Comparison of ENCODE assay signal across 8 cellular contexts in the genomic region with DNA sequence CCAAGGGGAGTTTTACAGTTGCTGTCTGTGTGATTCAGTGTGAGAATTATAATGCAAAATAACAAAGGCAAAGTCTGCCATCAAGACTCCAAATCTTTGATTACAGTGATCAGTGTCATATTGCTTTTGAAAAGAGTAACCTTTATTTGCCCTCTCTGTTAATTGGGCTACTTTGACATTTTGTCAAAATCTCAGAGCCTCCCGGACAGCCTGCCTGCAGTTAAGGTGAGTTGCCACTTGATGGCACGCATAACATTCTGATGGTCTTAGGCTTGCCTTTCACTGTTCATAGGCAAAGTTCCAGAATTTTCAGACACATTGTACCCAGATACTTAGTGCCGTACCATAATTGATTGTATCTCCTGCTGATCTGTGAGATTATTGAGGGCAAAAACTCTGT.
A peak's percentile ranks its signal among the peaks of the same experiment; 100 is the strongest.
DNase-seq lines count a peak whose midpoint lies in the region; ATAC-seq and TF ChIP-seq lines count a peak whose summit lies in the region.

No MANE protein-coding gene starts in this region.

- H3K27me3 Mint-ChIP-seq in progenitor cell of endocrine pancreas: no peaks in the 10 kb centered on the region

- no peaks in the 10 kb centered on the region for H3K9me3 Mint-ChIP-seq in progenitor cell of endocrine pancreas (ENCODE audit: low read depth)

- no peaks in the 10 kb centered on the region for H3K4me1 Mint-ChIP-seq in progenitor cell of endocrine pancreas (ENCODE audit: low read depth)

- H3K4me3 Mint-ChIP-seq in progenitor cell of endocrine pancreas (ENCODE audit: low read depth): no peak overlapping the region

- H3K27ac Mint-ChIP-seq in progenitor cell of endocrine pancreas: no peak overlapping the region

- no peak for ATAC-seq in HG02678 (IDR thresholded peaks at IDR 0.05; ENCODE audit: unreplicated experiment)

- H3K4me3 ChIP-seq in astrocyte of the spinal cord (ENCODE audit: low read depth, low read length): no peak overlapping the region

- in situ Hi-C loops in astrocyte of the spinal cord (cut with HindIII; ENCODE audit: low sequenced_read_pairs): no loop called here

- DNase-seq in SIG-M5 treated with dmso at 0.1 percent for 504 hours (lab: John Stamatoyannopoulos, UW; ENCODE audit: unreplicated experiment) (peak; percentile 33), SIG-M5 (lab: John Stamatoyannopoulos, UW) (no peak), Kasumi-1 (lab: John Stamatoyannopoulos, UW) (peak; percentile 51 to 54), astrocyte of the spinal cord (ENCODE audit: low read depth, low spot score) (peak; percentile 33), progenitor cell of endocrine pancreas (ENCODE audit: low spot score, unreplicated experiment) (no peak), NCI-H510A treated with DMSO at 0.1 percent for 48 hours (lab: John Stamatoyannopoulos, UW) (no peak)
- no peak for DNase-seq in activated naive CD4-positive, alpha-beta T cell (lab: John Stamatoyannopoulos, UW)

- no peaks in the 10 kb centered on the region for H3K36me3 Mint-ChIP-seq in progenitor cell of endocrine pancreas (ENCODE audit: insufficient read depth)

- TF ChIP-seq CTCF in astrocyte of the spinal cord (IDR thresholded peaks at IDR 0.05; ENCODE audit: low read depth, low read length) (peak; percentile 48), progenitor cell of endocrine pancreas (IDR thresholded peaks at IDR 0.05; ENCODE audit: unreplicated experiment) (peak; percentile 67)

Comparison
In these comparisons a context has a peak if more than half of its experiments do, and no peak if none do; other contexts are left out.
1. DNase-seq: peak in SIG-M5 treated with dmso at 0.1 percent for 504 hours (single experiment), Kasumi-1 (2 of 2) and astrocyte of the spinal cord (single experiment); none in SIG-M5 (single experiment), progenitor cell of endocrine pancreas (single experiment), activated naive CD4-positive, alpha-beta T cell (0 of 4) and NCI-H510A treated with DMSO at 0.1 percent for 48 hours (single experiment).